Comparison of ENCODE assay signal across 19 cellular contexts in the genomic region with DNA sequence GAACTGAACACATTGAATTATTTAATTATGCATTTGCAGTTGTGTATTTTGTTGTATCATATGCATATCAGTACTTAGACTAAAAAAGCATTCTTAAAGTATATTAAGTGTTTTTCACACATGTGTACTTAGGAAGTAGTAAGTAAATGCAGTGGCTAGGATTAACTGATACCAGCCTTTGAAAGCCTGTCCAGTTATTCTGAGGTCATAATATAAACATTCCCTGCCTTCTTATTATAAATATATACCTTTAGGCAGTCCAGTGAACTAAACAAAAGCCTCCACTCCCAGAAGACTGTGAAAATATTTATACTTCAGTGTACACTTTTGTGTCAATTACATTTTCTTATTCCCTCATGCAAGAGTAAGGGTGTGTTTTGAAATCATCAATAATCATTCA.
DNase-seq lines count a peak whose midpoint lies in the region; ATAC-seq and TF ChIP-seq lines count a peak whose summit lies in the region.
"Had no signal": no experiment of that assay in that cellular context is flagged by ENCODE, and none has a peak within 500 bp of the region (broad histone marks: within the 10 kb centered on the region; RNA-seq: fewer than 3 reads in every experiment).

No MANE protein-coding gene starts in this region.

- H3K23ac ChIP-seq in IMR-90 (ENCODE audit: low read depth, low read length) (no peak overlapping the region), mesenchymal stem cell (ENCODE audit: low read length in 2 of 2) (no peak overlapping the region)

- H4K20me1 ChIP-seq in IMR-90 (ENCODE audit: insufficient read depth, low read length), result no peaks in the 10 kb centered on the region

- dilution Hi-C loops in IMR-90 (cut with HindIII; ENCODE audit: low sequenced_read_pairs, unreplicated experiment), result no loop called here

- H4K91ac ChIP-seq in IMR-90 (ENCODE audit: insufficient read depth, low read depth, low read length) (no peak overlapping the region), mesenchymal stem cell (ENCODE audit: low read length) (no peak overlapping the region)

- DNase-seq in AG04450 (ENCODE audit: low read depth, low spot score) (peak; percentile 27), IMR-90 (peak; percentile 69), epithelial cell of prostate (ENCODE audit: low read depth, low spot score) (no peak), mesenchymal stem cell (peak; percentile 36), NCI-H2171 (lab: John Stamatoyannopoulos, UW) (no peak), SK-N-DZ (ENCODE audit: low spot score) (no peak), GM13976 (ENCODE audit: low spot score) (no peak)
- DNase-seq: C1 segment of cervical spinal cord; Calu3; CD4-positive, alpha-beta memory T cell; COR-L47; DMS53; GF-D8; GM23248; H9; HFFc6 had no signal

- H2AFZ ChIP-seq in IMR-90 (replicated peaks; ENCODE audit: low read length, poor library complexity) (no peak overlapping the region), mesenchymal stem cell (ENCODE audit: low read depth, low read length) (no peak overlapping the region)
- H2AFZ ChIP-seq: GM23248 had no signal

- intact Hi-C loops in IMR-90 (cut with micrococcal nuclease), result no loop called here

- no peak overlapping the region for H2AK5ac ChIP-seq in IMR-90 (ENCODE audit: low read depth, low read length)
- no peak overlapping the region for H2AK5ac ChIP-seq in mesenchymal stem cell (ENCODE audit: low read length, severe bottlenecking)

- no peak overlapping the region for H4K8ac ChIP-seq in IMR-90 (ENCODE audit: low read depth in 2 of 2, low read length in 2 of 2)
- no peak overlapping the region for H4K8ac ChIP-seq in mesenchymal stem cell (ENCODE audit: low read length)

- CTCF ChIA-PET in AG04450 (lab: Charles Lee) (interaction anchor here (1.2 kb wide), 1 partner anchor 9 kb away, joined by 3 read pairs; no protein-coding TSS in a partner anchor), IMR-90 (lab: Yijun Ruan, JAX) (no interaction called here)

- H2BK12ac ChIP-seq in mesenchymal stem cell (ENCODE audit: low read length in 2 of 2), result no peak overlapping the region

- H3K27ac ChIP-seq in AG04450 (ENCODE audit: low read depth, low read length) (no peak overlapping the region), IMR-90 (ENCODE audit: insufficient read depth, low read length) (no peak overlapping the region), epithelial cell of prostate (peak overlapping the region; percentile 61), mesenchymal stem cell (ENCODE audit: low read length, poor library complexity, severe bottlenecking) (no peak overlapping the region)
- H3K27ac ChIP-seq: 22Rv1, GM23248 had no signal

- in situ Hi-C loops in IMR-90 (cut with MboI; ENCODE audit: low sequenced_read_pairs), result no loop called here
- in situ Hi-C loops in GM13976 (cut with MboI; ENCODE audit: low sequenced_read_pairs, unreplicated experiment), result no loop called here

- H3K9ac ChIP-seq in IMR-90 (ENCODE audit: low read depth, low read length), result no peak overlapping the region
- H3K9ac ChIP-seq in mesenchymal stem cell (ENCODE audit: low read length), result no peak overlapping the region
- H3K9ac ChIP-seq: GM23248 had no signal

- TF ChIP-seq RAD21 in IMR-90 (IDR thresholded peaks at IDR 0.05; ENCODE audit: low read length), result no peak

- no peak for TF ChIP-seq POLR2A in IMR-90 (IDR thresholded peaks at IDR 0.05; ENCODE audit: low read depth, low read length)

- BruUV-seq in IMR-90 (replicated peaks; lab: Mats Ljungman, UMichigan), result no TSS peak

- POLR2A ChIA-PET in AG04450 (lab: Yijun Ruan, JAX), result no interaction called here
- POLR2A ChIA-PET in IMR-90 (lab: Charles Lee; ENCODE audit: unreplicated experiment), result no interaction called here

- TF ChIP-seq CTCF in AG04450 (IDR thresholded peaks at IDR 0.05; ENCODE audit: low read depth, low read length) (no peak), IMR-90 (conservative IDR thresholded peaks at IDR 0.05; ENCODE audit: low read depth, low read length) (no peak), GM13976 (IDR thresholded peaks at IDR 0.05; ENCODE audit: borderline replicate concordance, control extremely low read depth, extremely low read depth, insufficient read depth, missing control alignments) (no peak)

- H3K14ac ChIP-seq in IMR-90 (replicated peaks; ENCODE audit: low read depth, low read length), result no peak overlapping the region
- no peak overlapping the region for H3K14ac ChIP-seq in mesenchymal stem cell (ENCODE audit: low read length in 2 of 2)

- peaks cover 8 to 41% of the 10 kb centered on the region in 2 experiments for H3K79me1 ChIP-seq in IMR-90 (ENCODE audit: low read depth in 1 of 2, low read length in 2 of 2)
- peaks cover 16% of the 10 kb centered on the region for H3K79me1 ChIP-seq in mesenchymal stem cell (replicated peaks; ENCODE audit: low read length, poor library complexity, severe bottlenecking)

- no peak overlapping the region for H3K4me3 ChIP-seq in AG04450 (ENCODE audit: low read depth, low read length)
- no peak overlapping the region for H3K4me3 ChIP-seq in IMR-90 (ENCODE audit: insufficient read depth, low read depth, low read length)
- H3K4me3 ChIP-seq in mesenchymal stem cell (ENCODE audit: insufficient read depth in 1 of 2, low read depth in 1 of 2, low read length in 2 of 2), result no peak overlapping the region
- H3K4me3 ChIP-seq: GM23248 had no signal

- peaks cover 14% of the 10 kb centered on the region for H3K4me1 ChIP-seq in IMR-90 (ENCODE audit: control insufficient read depth, insufficient read depth, low read length)
- H3K4me1 ChIP-seq in mesenchymal stem cell (ENCODE audit: control insufficient read depth, insufficient read depth, low read depth, low read length), result peaks cover 9% of the 10 kb centered on the region

- H4K5ac ChIP-seq in IMR-90 (ENCODE audit: low read depth, low read length), result no peak overlapping the region

- H3K9me1 ChIP-seq in IMR-90 (ENCODE audit: insufficient read depth, low read length), result peaks cover 6% of the 10 kb centered on the region; the same call in 1 of the 2 replicates

- no peak overlapping the region for H3K56ac ChIP-seq in IMR-90 (ENCODE audit: extremely low read depth, insufficient read depth, low read length)

- H3K36me3 ChIP-seq in IMR-90 (ENCODE audit: control insufficient read depth, insufficient read depth, low read length) (peaks cover 2% of the 10 kb centered on the region), mesenchymal stem cell (ENCODE audit: control insufficient read depth in 1 of 2, insufficient read depth in 2 of 2, low read depth in 1 of 2, low read length in 2 of 2) (peaks cover 0 to 9% of the 10 kb centered on the region in 2 experiments)

- no peaks in the 10 kb centered on the region for H3K9me3 ChIP-seq in AG04450 (ENCODE audit: control insufficient read depth, insufficient read depth, low read length)
- H3K9me3 ChIP-seq in IMR-90 (ENCODE audit: control insufficient read depth, insufficient read depth, low read length), result no peaks in the 10 kb centered on the region
- no peaks in the 10 kb centered on the region for H3K9me3 ChIP-seq in mesenchymal stem cell (ENCODE audit: control insufficient read depth, low read length)

- H2BK20ac ChIP-seq in IMR-90 (ENCODE audit: low read depth, low read length), result no peak overlapping the region

- no peak overlapping the region for H2BK5ac ChIP-seq in IMR-90 (ENCODE audit: low read depth, low read length, poor library complexity, severe bottlenecking)
- no peak overlapping the region for H2BK5ac ChIP-seq in mesenchymal stem cell (ENCODE audit: low read depth, low read length, poor library complexity, severe bottlenecking)

- no peak overlapping the region for H3K4ac ChIP-seq in IMR-90 (ENCODE audit: low read depth, low read length)
- H3K4ac ChIP-seq in mesenchymal stem cell (ENCODE audit: low read depth in 1 of 2, low read length in 2 of 2), result no peak overlapping the region

- no peak overlapping the region for H2BK15ac ChIP-seq in IMR-90 (ENCODE audit: low read depth, low read length)
- H2BK15ac ChIP-seq in mesenchymal stem cell (ENCODE audit: low read depth, poor library complexity, severe bottlenecking), result no peak overlapping the region

- no peak overlapping the region for H3K18ac ChIP-seq in IMR-90 (ENCODE audit: low read depth, low read length)
- no peak overlapping the region for H3K18ac ChIP-seq in mesenchymal stem cell (ENCODE audit: low read depth in 1 of 2, low read length in 2 of 2)

- no peaks in the 10 kb centered on the region for H3K27me3 ChIP-seq in AG04450 (ENCODE audit: control insufficient read depth, insufficient read depth, low read length)
- H3K27me3 ChIP-seq in IMR-90 (ENCODE audit: control insufficient read depth, insufficient read depth, low read length), result no peaks in the 10 kb centered on the region
- no peaks in the 10 kb centered on the region for H3K27me3 ChIP-seq in mesenchymal stem cell (ENCODE audit: control insufficient read depth in 1 of 2, insufficient read depth in 1 of 2, low read length in 2 of 2)

- no peak overlapping the region for H2AK9ac ChIP-seq in IMR-90 (replicated peaks; ENCODE audit: low read depth, low read length, poor library complexity)

- H3K4me2 ChIP-seq in IMR-90 (ENCODE audit: low read depth, low read length), result peak overlapping the region; percentile 29; the same call in 1 of the 2 replicates
- H3K4me2 ChIP-seq in mesenchymal stem cell (ENCODE audit: low read length, poor library complexity, severe bottlenecking), result no peak overlapping the region

- ATAC-seq in IMR-90 (ENCODE audit: low read depth) (peak; percentile 82), GM19452 (IDR thresholded peaks at IDR 0.05; ENCODE audit: unreplicated experiment) (no peak)
- ATAC-seq: HCT116 had no signal

- no peak overlapping the region; the same call in 1 of the 2 replicates for H2BK120ac ChIP-seq in IMR-90 (ENCODE audit: low read depth, low read length)
- H2BK120ac ChIP-seq in mesenchymal stem cell (ENCODE audit: low read depth, low read length), result no peak overlapping the region

TF ChIP-seq in IMR-90, 13 proteins besides CTCF, POLR2A, EP300 and RAD21 (continues in another document):
- TF ChIP-seq FOS (IDR thresholded peaks at IDR 0.05; ENCODE audit: low read depth, low read length) (no peak), RCOR1 (IDR thresholded peaks at IDR 0.05; ENCODE audit: insufficient replicate concordance, low read length) (no peak), MXI1 (IDR thresholded peaks at IDR 0.05; ENCODE audit: borderline replicate concordance, low read depth, low read length) (no peak), MAZ (IDR thresholded peaks at IDR 0.05; ENCODE audit: borderline replicate concordance, low read depth, low read length) (no peak), MAFK (IDR thresholded peaks at IDR 0.05; ENCODE audit: low read depth, low read length) (no peak)
- TF ChIP-seq, protein P1, sequence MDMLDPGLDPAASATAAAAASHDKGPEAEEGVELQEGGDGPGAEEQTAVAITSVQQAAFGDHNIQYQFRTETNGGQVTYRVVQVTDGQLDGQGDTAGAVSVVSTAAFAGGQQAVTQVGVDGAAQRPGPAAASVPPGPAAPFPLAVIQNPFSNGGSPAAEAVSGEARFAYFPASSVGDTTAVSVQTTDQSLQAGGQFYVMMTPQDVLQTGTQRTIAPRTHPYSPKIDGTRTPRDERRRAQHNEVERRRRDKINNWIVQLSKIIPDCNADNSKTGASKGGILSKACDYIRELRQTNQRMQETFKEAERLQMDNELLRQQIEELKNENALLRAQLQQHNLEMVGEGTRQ (IDR thresholded peaks at IDR 0.05; ENCODE audit: low read depth, low read length), result no peak

Comparison
In these comparisons a context has a peak if more than half of its experiments do, and no peak if none do; other contexts are left out.
1. DNase-seq: peak in AG04450 (single experiment), IMR-90 (single experiment) and mesenchymal stem cell (single experiment); none in epithelial cell of prostate (single experiment), NCI-H2171 (single experiment), SK-N-DZ (single experiment) and GM13976 (single experiment).